1 cellular context compared by ENCODE assay signal in the genomic region with DNA sequence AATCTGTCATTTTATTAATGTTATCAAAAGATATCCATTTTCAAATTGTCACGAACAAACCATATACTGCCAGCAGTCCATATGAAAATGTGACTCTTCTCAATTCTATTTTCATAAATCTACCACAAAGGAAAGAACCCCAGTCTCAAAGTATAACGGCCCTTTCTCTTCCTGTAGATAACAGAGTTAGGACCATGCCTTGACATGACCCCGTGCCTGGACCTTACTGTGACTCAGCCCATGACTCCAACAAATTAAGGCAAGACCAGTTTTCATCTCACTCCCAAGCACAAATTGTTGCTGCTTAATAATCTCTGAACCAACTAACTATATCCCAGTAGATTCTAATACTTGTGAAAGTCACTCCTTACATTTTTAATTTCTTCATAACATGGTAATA.
A peak's percentile ranks its signal among the peaks of the same experiment; 100 is the strongest.
TF ChIP-seq lines count a peak whose summit lies in the region.

No MANE protein-coding gene starts in this region.

TF ChIP-seq in K562, 482 proteins besides CTCF, POLR2A, EP300 and RAD21 (continued from another document and continues in another):
- TF ChIP-seq, protein P1, sequence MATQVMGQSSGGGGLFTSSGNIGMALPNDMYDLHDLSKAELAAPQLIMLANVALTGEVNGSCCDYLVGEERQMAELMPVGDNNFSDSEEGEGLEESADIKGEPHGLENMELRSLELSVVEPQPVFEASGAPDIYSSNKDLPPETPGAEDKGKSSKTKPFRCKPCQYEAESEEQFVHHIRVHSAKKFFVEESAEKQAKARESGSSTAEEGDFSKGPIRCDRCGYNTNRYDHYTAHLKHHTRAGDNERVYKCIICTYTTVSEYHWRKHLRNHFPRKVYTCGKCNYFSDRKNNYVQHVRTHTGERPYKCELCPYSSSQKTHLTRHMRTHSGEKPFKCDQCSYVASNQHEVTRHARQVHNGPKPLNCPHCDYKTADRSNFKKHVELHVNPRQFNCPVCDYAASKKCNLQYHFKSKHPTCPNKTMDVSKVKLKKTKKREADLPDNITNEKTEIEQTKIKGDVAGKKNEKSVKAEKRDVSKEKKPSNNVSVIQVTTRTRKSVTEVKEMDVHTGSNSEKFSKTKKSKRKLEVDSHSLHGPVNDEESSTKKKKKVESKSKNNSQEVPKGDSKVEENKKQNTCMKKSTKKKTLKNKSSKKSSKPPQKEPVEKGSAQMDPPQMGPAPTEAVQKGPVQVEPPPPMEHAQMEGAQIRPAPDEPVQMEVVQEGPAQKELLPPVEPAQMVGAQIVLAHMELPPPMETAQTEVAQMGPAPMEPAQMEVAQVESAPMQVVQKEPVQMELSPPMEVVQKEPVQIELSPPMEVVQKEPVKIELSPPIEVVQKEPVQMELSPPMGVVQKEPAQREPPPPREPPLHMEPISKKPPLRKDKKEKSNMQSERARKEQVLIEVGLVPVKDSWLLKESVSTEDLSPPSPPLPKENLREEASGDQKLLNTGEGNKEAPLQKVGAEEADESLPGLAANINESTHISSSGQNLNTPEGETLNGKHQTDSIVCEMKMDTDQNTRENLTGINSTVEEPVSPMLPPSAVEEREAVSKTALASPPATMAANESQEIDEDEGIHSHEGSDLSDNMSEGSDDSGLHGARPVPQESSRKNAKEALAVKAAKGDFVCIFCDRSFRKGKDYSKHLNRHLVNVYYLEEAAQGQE (CRISPR knock-in tag; IDR thresholded peaks at IDR 0.05; ENCODE audit: low read depth): no peak
- TF ChIP-seq, protein P2, sequence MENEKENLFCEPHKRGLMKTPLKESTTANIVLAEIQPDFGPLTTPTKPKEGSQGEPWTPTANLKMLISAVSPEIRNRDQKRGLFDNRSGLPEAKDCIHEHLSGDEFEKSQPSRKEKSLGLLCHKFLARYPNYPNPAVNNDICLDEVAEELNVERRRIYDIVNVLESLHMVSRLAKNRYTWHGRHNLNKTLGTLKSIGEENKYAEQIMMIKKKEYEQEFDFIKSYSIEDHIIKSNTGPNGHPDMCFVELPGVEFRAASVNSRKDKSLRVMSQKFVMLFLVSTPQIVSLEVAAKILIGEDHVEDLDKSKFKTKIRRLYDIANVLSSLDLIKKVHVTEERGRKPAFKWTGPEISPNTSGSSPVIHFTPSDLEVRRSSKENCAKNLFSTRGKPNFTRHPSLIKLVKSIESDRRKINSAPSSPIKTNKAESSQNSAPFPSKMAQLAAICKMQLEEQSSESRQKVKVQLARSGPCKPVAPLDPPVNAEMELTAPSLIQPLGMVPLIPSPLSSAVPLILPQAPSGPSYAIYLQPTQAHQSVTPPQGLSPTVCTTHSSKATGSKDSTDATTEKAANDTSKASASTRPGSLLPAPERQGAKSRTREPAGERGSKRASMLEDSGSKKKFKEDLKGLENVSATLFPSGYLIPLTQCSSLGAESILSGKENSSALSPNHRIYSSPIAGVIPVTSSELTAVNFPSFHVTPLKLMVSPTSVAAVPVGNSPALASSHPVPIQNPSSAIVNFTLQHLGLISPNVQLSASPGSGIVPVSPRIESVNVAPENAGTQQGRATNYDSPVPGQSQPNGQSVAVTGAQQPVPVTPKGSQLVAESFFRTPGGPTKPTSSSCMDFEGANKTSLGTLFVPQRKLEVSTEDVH (IDR thresholded peaks at IDR 0.05; ENCODE audit: low read depth, partially characterized antibody): no peak
- TF ChIP-seq ZNF347 (CRISPR knock-in tag; IDR thresholded peaks at IDR 0.05; ENCODE audit: low read depth) (no peak), EZH2 (IDR thresholded peaks at IDR 0.05; ENCODE audit: borderline replicate concordance, low read depth, low read length) (no peak), BRCA1 (IDR thresholded peaks at IDR 0.05) (no peak), BRCA1 (CRISPR knock-in tag; IDR thresholded peaks at IDR 0.05) (no peak), SMARCC2 (IDR thresholded peaks at IDR 0.05; ENCODE audit: low read depth) (no peak), ZNF224 (CRISPR knock-in tag; IDR thresholded peaks at IDR 0.05) (no peak), NFE2 (IDR thresholded peaks at IDR 0.05; ENCODE audit: low read depth) (peak; percentile 89), GABPB1 (CRISPR knock-in tag; IDR thresholded peaks at IDR 0.05) (no peak), SRSF1 (IDR thresholded peaks at IDR 0.05; ENCODE audit: low read depth, low read length) (no peak), PCBP2 (IDR thresholded peaks at IDR 0.05; ENCODE audit: low read depth, low read length, poor library complexity, severe bottlenecking) (no peak), TAF9B (IDR thresholded peaks at IDR 0.05; ENCODE audit: partially characterized antibody) (no peak), DIDO1 (tag; IDR thresholded peaks at IDR 0.05; ENCODE audit: low read depth) (no peak), JUN (IDR thresholded peaks at IDR 0.05; ENCODE audit: borderline replicate concordance, low read depth, low read length) (peak; percentile 51; the same call in 1 of the 2 replicates), JUN (CRISPR knock-in tag; IDR thresholded peaks at IDR 0.05; ENCODE audit: borderline replicate concordance) (no peak), SLC30A9 (CRISPR knock-in tag; IDR thresholded peaks at IDR 0.05) (no peak), RFX5 (IDR thresholded peaks at IDR 0.05; ENCODE audit: low read depth, low read length) (no peak), KHSRP (IDR thresholded peaks at IDR 0.05) (no peak), NR2C2 (CRISPR knock-in tag; IDR thresholded peaks at IDR 0.05) (no peak), NR2C2 (tag; IDR thresholded peaks at IDR 0.05) (peak; percentile 77), SRSF7 (optimal IDR thresholded peaks at IDR 0.05; ENCODE audit: low read depth, low read length) (no peak)
- TF ChIP-seq, protein P3, sequence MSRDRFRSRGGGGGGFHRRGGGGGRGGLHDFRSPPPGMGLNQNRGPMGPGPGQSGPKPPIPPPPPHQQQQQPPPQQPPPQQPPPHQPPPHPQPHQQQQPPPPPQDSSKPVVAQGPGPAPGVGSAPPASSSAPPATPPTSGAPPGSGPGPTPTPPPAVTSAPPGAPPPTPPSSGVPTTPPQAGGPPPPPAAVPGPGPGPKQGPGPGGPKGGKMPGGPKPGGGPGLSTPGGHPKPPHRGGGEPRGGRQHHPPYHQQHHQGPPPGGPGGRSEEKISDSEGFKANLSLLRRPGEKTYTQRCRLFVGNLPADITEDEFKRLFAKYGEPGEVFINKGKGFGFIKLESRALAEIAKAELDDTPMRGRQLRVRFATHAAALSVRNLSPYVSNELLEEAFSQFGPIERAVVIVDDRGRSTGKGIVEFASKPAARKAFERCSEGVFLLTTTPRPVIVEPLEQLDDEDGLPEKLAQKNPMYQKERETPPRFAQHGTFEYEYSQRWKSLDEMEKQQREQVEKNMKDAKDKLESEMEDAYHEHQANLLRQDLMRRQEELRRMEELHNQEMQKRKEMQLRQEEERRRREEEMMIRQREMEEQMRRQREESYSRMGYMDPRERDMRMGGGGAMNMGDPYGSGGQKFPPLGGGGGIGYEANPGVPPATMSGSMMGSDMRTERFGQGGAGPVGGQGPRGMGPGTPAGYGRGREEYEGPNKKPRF (IDR thresholded peaks at IDR 0.05; ENCODE audit: low read depth, low read length): no peak
- TF ChIP-seq, protein P4, sequence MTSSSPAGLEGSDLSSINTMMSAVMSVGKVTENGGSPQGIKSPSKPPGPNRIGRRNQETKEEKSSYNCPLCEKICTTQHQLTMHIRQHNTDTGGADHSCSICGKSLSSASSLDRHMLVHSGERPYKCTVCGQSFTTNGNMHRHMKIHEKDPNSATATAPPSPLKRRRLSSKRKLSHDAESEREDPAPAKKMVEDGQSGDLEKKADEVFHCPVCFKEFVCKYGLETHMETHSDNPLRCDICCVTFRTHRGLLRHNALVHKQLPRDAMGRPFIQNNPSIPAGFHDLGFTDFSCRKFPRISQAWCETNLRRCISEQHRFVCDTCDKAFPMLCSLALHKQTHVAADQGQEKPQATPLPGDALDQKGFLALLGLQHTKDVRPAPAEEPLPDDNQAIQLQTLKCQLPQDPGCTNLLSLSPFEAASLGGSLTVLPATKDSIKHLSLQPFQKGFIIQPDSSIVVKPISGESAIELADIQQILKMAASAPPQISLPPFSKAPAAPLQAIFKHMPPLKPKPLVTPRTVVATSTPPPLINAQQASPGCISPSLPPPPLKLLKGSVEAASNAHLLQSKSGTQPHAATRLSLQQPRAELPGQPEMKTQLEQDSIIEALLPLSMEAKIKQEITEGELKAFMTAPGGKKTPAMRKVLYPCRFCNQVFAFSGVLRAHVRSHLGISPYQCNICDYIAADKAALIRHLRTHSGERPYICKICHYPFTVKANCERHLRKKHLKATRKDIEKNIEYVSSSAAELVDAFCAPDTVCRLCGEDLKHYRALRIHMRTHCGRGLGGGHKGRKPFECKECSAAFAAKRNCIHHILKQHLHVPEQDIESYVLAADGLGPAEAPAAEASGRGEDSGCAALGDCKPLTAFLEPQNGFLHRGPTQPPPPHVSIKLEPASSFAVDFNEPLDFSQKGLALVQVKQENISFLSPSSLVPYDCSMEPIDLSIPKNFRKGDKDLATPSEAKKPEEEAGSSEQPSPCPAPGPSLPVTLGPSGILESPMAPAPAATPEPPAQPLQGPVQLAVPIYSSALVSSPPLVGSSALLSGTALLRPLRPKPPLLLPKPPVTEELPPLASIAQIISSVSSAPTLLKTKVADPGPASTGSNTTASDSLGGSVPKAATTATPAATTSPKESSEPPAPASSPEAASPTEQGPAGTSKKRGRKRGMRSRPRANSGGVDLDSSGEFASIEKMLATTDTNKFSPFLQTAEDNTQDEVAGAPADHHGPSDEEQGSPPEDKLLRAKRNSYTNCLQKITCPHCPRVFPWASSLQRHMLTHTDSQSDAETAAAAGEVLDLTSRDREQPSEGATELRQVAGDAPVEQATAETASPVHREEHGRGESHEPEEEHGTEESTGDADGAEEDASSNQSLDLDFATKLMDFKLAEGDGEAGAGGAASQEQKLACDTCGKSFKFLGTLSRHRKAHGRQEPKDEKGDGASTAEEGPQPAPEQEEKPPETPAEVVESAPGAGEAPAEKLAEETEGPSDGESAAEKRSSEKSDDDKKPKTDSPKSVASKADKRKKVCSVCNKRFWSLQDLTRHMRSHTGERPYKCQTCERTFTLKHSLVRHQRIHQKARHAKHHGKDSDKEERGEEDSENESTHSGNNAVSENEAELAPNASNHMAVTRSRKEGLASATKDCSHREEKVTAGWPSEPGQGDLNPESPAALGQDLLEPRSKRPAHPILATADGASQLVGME (CRISPR knock-in tag; IDR thresholded peaks at IDR 0.05): no peak
- TF ChIP-seq, protein P5, sequence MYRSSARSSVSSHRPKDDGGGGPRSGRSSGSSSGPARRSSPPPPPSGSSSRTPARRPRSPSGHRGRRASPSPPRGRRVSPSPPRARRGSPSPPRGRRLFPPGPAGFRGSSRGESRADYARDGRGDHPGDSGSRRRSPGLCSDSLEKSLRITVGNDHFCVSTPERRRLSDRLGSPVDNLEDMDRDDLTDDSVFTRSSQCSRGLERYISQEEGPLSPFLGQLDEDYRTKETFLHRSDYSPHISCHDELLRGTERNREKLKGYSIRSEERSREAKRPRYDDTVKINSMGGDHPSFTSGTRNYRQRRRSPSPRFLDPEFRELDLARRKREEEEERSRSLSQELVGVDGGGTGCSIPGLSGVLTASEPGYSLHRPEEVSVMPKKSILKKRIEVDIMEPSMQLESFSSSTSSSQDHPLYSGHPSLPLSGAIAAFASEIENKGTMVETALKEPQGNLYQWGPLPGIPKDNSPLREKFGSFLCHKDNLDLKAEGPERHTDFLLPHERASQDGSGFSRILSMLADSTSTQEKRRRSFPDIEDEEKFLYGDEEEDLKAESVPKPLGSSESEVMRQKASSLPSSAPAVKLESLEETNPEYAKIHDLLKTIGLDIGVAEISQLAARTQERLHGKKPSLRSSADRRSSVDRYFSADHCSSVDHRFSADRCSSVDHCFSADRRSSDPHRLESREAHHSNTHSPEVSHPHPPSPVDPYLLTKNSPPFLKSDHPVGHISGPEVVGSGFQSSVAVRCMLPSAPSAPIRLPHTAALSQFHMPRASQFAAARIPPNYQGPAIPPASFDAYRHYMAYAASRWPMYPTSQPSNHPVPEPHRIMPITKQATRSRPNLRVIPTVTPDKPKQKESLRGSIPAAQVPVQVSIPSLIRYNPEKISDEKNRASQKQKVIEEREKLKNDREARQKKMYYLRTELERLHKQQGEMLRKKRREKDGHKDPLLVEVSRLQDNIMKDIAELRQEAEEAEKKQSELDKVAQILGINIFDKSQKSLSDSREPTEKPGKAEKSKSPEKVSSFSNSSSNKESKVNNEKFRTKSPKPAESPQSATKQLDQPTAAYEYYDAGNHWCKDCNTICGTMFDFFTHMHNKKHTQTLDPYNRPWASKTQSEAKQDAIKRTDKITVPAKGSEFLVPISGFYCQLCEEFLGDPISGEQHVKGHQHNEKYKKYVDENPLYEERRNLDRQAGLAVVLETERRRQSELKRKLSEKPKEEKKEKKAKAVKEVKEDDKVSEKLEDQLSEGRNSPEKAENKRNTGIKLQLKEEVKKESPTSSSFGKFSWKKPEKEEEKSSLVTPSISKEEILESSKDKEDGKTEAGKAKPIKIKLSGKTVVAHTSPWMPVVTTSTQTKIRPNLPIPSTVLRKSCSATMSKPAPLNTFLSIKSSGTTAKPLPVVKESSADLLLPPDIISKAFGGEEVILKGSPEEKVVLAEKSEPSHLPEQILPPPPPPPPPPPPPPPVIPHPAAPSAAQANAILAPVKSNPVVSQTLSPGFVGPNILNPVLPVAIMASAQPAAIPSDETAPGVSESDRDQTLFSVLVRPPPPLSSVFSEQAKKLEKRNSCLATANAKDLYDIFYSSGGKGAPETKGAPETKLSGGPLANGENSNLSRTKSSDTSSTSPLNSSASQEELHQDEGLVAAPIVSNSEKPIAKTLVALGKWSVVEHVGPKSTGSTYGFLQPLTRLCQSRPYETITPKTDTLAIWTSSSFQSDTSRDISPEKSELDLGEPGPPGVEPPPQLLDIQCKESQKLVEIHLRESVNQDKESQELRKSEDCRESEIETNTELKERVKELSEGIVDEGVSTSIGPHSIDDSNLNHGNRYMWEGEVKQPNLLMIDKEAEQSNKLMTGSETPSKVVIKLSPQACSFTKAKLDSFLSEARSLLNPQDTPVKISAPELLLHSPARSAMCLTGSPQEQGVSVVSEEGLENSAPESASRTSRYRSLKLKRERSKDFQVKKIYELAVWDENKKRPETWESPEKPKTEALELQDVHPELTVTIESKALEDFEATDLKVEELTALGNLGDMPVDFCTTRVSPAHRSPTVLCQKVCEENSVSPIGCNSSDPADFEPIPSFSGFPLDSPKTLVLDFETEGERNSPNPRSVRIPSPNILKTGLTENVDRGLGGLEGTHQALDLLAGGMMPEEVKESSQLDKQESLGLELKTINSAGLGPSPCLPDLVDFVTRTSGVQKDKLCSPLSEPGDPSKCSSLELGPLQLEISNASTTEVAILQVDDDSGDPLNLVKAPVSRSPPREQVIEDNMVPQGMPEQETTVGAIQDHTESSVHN (IDR thresholded peaks at IDR 0.05; ENCODE audit: borderline replicate concordance in 1 of 2, low read depth in 1 of 2): no peak
- TF ChIP-seq, protein P6, sequence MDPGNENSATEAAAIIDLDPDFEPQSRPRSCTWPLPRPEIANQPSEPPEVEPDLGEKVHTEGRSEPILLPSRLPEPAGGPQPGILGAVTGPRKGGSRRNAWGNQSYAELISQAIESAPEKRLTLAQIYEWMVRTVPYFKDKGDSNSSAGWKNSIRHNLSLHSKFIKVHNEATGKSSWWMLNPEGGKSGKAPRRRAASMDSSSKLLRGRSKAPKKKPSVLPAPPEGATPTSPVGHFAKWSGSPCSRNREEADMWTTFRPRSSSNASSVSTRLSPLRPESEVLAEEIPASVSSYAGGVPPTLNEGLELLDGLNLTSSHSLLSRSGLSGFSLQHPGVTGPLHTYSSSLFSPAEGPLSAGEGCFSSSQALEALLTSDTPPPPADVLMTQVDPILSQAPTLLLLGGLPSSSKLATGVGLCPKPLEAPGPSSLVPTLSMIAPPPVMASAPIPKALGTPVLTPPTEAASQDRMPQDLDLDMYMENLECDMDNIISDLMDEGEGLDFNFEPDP (CRISPR knock-in tag; IDR thresholded peaks at IDR 0.05): no peak
- TF ChIP-seq, protein P7, sequence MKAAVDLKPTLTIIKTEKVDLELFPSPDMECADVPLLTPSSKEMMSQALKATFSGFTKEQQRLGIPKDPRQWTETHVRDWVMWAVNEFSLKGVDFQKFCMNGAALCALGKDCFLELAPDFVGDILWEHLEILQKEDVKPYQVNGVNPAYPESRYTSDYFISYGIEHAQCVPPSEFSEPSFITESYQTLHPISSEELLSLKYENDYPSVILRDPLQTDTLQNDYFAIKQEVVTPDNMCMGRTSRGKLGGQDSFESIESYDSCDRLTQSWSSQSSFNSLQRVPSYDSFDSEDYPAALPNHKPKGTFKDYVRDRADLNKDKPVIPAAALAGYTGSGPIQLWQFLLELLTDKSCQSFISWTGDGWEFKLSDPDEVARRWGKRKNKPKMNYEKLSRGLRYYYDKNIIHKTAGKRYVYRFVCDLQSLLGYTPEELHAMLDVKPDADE (conservative IDR thresholded peaks at IDR 0.05; ENCODE audit: control insufficient read depth, low read depth, low read length): no peak
